30 cellular contexts compared by ENCODE assay signal in genomic region chr10:132808247-132808567, GRCh38. TPM values are rescaled to one million over a fixed set of nuclear protein-coding genes. Genes with fewer than 3 reads are reported as not detected.
"Had no signal": no experiment of that assay in that cellular context is flagged by ENCODE, and none has a peak within 500 bp of the region (broad histone marks: within the 10 kb centered on the region; RNA-seq: fewer than 3 reads in every experiment).

No MANE protein-coding gene starts in this region.

- H3K4me2 ChIP-seq: neural progenitor cell, smooth muscle cell had no signal

- H3K27ac ChIP-seq: neural progenitor cell, pancreas, psoas muscle, right lobe of liver, stomach, testis, thyroid gland, transverse colon, upper lobe of left lung, vagina had no signal

- H3K4me1 ChIP-seq: neural progenitor cell, pancreas, psoas muscle, right lobe of liver, stomach, testis, thyroid gland, transverse colon, upper lobe of left lung, vagina had no signal

- H3K27me3 ChIP-seq: neural progenitor cell, pancreas, right lobe of liver, testis, thyroid gland, transverse colon, upper lobe of left lung, vagina had no signal

- H3K9me3 ChIP-seq: pancreas, psoas muscle, right lobe of liver, stomach, testis, thyroid gland, transverse colon, upper lobe of left lung, vagina had no signal

- DNase-seq: islet precursor cell; mesendoderm; naive B cell; natural killer cell; nephron progenitor cell; stimulated activated CD4-positive, alpha-beta T cell treated with anti-CD3 and anti-CD28 coated beads, Interleukin-12 subunit alpha, Interleukin-12 subunit beta, amount 100 ng/mL, for 4 hours; stimulated activated CD4-positive, alpha-beta T cell treated with anti-CD3 and anti-CD28 coated beads, Interleukin-15, amount 100 ng/mL, for 24 hours; stimulated activated CD4-positive, alpha-beta T cell treated with anti-CD3 and anti-CD28 coated beads, Interleukin-2, amount 100 ng/mL, for 24 hours; stimulated activated CD4-positive, alpha-beta T cell treated with anti-CD3 and anti-CD28 coated beads, Interleukin-4, amount 100 ng/mL, for 1 hour; stimulated activated naive B cell treated with anti-CD40 and anti-IgM and Interleukin-4, amounts not matched to agents 10 μg/mL and 1 μg/mL and 100 μg/mL, for 72 hours; stimulated activated naive CD8-positive, alpha-beta T cell treated with anti-CD3 and anti-CD28 coated beads, Interleukin-15, Interleukin-2, amounts not matched to agents 100 U/mL and 50 U/mL, for 24 hours; stomach; testis; thyroid gland; transverse colon had no signal

- ATAC-seq: left lobe of liver; natural killer cell; pancreas; right lobe of liver; stimulated activated naive B cell treated with anti-CD40 and anti-IgM and Interleukin-4, amounts not matched to agents 10 μg/mL and 1 μg/mL and 100 μg/mL, for 72 hours; stimulated activated naive CD8-positive, alpha-beta T cell treated with anti-CD3 and anti-CD28 coated beads, Interleukin-15, Interleukin-2, amounts not matched to agents 100 U/mL and 50 U/mL, for 24 hours had no signal

- H3K36me3 ChIP-seq: neural progenitor cell, pancreas, right lobe of liver, stomach, thyroid gland, transverse colon, upper lobe of left lung, vagina had no signal

- H3K4me3 ChIP-seq: lung, neural progenitor cell, pancreas, psoas muscle, right lobe of liver, smooth muscle cell, stomach, testis, thyroid gland, transverse colon, upper lobe of left lung, vagina had no signal

- H2AFZ ChIP-seq: neural progenitor cell had no signal

RNA-seq across cellular contexts. Expression of gene NKX6-2, which starts 22.3 kb away (rescaled TPM):
- total RNA-seq: left lobe of liver, lower leg skin, lung, mesothelial cell of epicardium, mononuclear cell, natural killer cell, omental fat pad, psoas muscle, right lobe of liver, skeletal muscle tissue, smooth muscle cell, thyroid gland, transverse colon, upper lobe of left lung, urinary bladder had no signal
- polyA plus RNA-seq: psoas muscle had no signal
